In genomic region chr7:85275204-85275603, GRCh38 we compare ENCODE assay signal across 19 cellular contexts.
"Had no signal": no experiment of that assay in that cellular context is flagged by ENCODE, and none has a peak within 500 bp of the region (broad histone marks: within the 10 kb centered on the region; RNA-seq: fewer than 3 reads in every experiment).

No MANE protein-coding gene starts in this region.

- H3K4me1 ChIP-seq: gastroesophageal sphincter, spleen, tibial artery, upper lobe of left lung, uterus had no signal

- DNase-seq: dorsolateral prefrontal cortex; effector memory CD4-positive, alpha-beta T cell; glutamatergic neuron; kidney glomerular epithelial cell; mucosa of descending colon; naive thymus-derived CD8-positive, alpha-beta T cell; posterior cingulate gyrus; spleen; stimulated activated CD4-positive, alpha-beta T cell treated with anti-CD3 and anti-CD28 coated beads, Interleukin-15, amount 100 ng/mL, for 24 hours; stimulated activated CD4-positive, alpha-beta T cell treated with anti-CD3 and anti-CD28 coated beads, Interleukin-1b, Interleukin-23, amount 100 ng/mL, for 48 hours; stimulated activated CD4-positive, alpha-beta T cell treated with anti-CD3 and anti-CD28 coated beads, Interleukin-4, amount 100 ng/mL, for 24 hours; tibial artery; upper lobe of left lung; uterus had no signal

- H3K9me3 ChIP-seq: gastroesophageal sphincter, mucosa of descending colon, neutrophil, spleen, tibial artery, upper lobe of left lung, uterus had no signal

- H3K4me3 Mint-ChIP-seq: naive thymus-derived CD8-positive, alpha-beta T cell; stimulated activated memory B cell treated with anti-CD40 and anti-IgM and Interleukin-4, amounts not matched to agents 10 μg/mL and 1 μg/mL and 100 μg/mL, for 72 hours; stimulated activated naive CD8-positive, alpha-beta T cell treated with anti-CD3 and anti-CD28 coated beads, Interleukin-15, Interleukin-2, amounts not matched to agents 100 ng/mL and 50 ng/mL, for 24 hours had no signal

- H3K4me1 Mint-ChIP-seq: stimulated activated memory B cell treated with anti-CD40 and anti-IgM and Interleukin-4, amounts not matched to agents 10 μg/mL and 1 μg/mL and 100 μg/mL, for 72 hours had no signal

- H3K4me3 ChIP-seq: coronary artery, dorsolateral prefrontal cortex, gastroesophageal sphincter, mucosa of descending colon, spleen, tibial artery, upper lobe of left lung, uterus had no signal

- H3K27me3 ChIP-seq: dorsolateral prefrontal cortex, gastroesophageal sphincter, neutrophil, spleen, tibial artery, upper lobe of left lung, uterus had no signal

- H3K27ac ChIP-seq: coronary artery, dorsolateral prefrontal cortex, gastroesophageal sphincter, neutrophil, spleen, tibial artery, upper lobe of left lung, uterus had no signal

- H3K27ac Mint-ChIP-seq: naive thymus-derived CD8-positive, alpha-beta T cell; stimulated activated memory B cell treated with anti-CD40 and anti-IgM and Interleukin-4, amounts not matched to agents 10 μg/mL and 1 μg/mL and 100 μg/mL, for 72 hours; stimulated activated naive CD8-positive, alpha-beta T cell treated with anti-CD3 and anti-CD28 coated beads, Interleukin-15, Interleukin-2, amounts not matched to agents 100 ng/mL and 50 ng/mL, for 24 hours had no signal

- H3K27me3 Mint-ChIP-seq: naive thymus-derived CD8-positive, alpha-beta T cell; stimulated activated memory B cell treated with anti-CD40 and anti-IgM and Interleukin-4, amounts not matched to agents 10 μg/mL and 1 μg/mL and 100 μg/mL, for 72 hours; stimulated activated naive CD8-positive, alpha-beta T cell treated with anti-CD3 and anti-CD28 coated beads, Interleukin-15, Interleukin-2, amounts not matched to agents 100 ng/mL and 50 ng/mL, for 24 hours had no signal

- H3K9me3 Mint-ChIP-seq: stimulated activated memory B cell treated with anti-CD40 and anti-IgM and Interleukin-4, amounts not matched to agents 10 μg/mL and 1 μg/mL and 100 μg/mL, for 72 hours had no signal

- H3K36me3 ChIP-seq: gastroesophageal sphincter, neutrophil, spleen, tibial artery, upper lobe of left lung, uterus had no signal

- H3K36me3 Mint-ChIP-seq: naive thymus-derived CD8-positive, alpha-beta T cell; stimulated activated memory B cell treated with anti-CD40 and anti-IgM and Interleukin-4, amounts not matched to agents 10 μg/mL and 1 μg/mL and 100 μg/mL, for 72 hours had no signal
